ENCODE assay signal across 26 cellular contexts in genomic region chr9:136445799-136446198, GRCh38.
"Had no signal": no experiment of that assay in that cellular context is flagged by ENCODE, and none has a peak within 500 bp of the region (broad histone marks: within the 10 kb centered on the region; RNA-seq: fewer than 3 reads in every experiment).

No MANE protein-coding gene starts in this region.

- H3K27ac ChIP-seq: brain microvascular endothelial cell, coronary artery, dorsolateral prefrontal cortex, esophagus muscularis mucosa, foreskin keratinocyte, gastrocnemius medialis, heart left ventricle had no signal

- ATAC-seq: activated CD4-positive, alpha-beta T cell treated with anti-CD3 and anti-CD28 coated beads for 36 hours; activated CD8-positive, alpha-beta memory T cell treated with anti-CD3 and anti-CD28 coated beads, Interleukin-2, amount 10 ng/mL, durations not matched to agents 7 days and 5 days; activated CD8-positive, alpha-beta T cell treated with anti-CD3 and anti-CD28 coated beads, Interleukin-2, amount 10 ng/mL, durations not matched to agents 7 days and 5 days; foreskin keratinocyte; gastrocnemius medialis; heart left ventricle had no signal

- H3K27me3 ChIP-seq: brain microvascular endothelial cell, dorsolateral prefrontal cortex, esophagus muscularis mucosa, foreskin keratinocyte, gastrocnemius medialis, heart left ventricle had no signal

- H3K9me3 ChIP-seq: esophagus muscularis mucosa, gastrocnemius medialis, heart left ventricle had no signal

- FAIRE-seq: astrocyte, bronchial epithelial cell had no signal

- H3K4me3 ChIP-seq: coronary artery, dorsolateral prefrontal cortex, esophagus muscularis mucosa, gastrocnemius medialis, heart left ventricle had no signal

- H3K4me1 ChIP-seq: foreskin keratinocyte, gastrocnemius medialis had no signal

- DNase-seq: activated CD4-positive, alpha-beta memory T cell treated with anti-CD3 and anti-CD28 coated beads for 36 hours; activated CD4-positive, alpha-beta T cell treated with anti-CD3 and anti-CD28 coated beads for 36 hours; activated CD4-positive, alpha-beta T cell treated with anti-CD3 and anti-CD28 coated beads, Interleukin-2, amount 10 ng/mL, durations not matched to agents 24 days and 14 days; activated CD4-positive, CD25-positive, alpha-beta regulatory T cell; activated CD4-positive, CD25-positive, alpha-beta regulatory T cell treated with anti-CD3 and anti-CD28 coated beads, Interleukin-2, amount 50 U/mL, for 72 hours; activated CD8-positive, alpha-beta memory T cell treated with anti-CD3 and anti-CD28 coated beads, Interleukin-2, amount 10 ng/mL, durations not matched to agents 7 days and 5 days; activated CD8-positive, alpha-beta memory T cell treated with anti-CD3 and anti-CD28 coated beads, Interleukin-2, amount 50 U/mL, for 4 hours; activated CD8-positive, alpha-beta T cell treated with anti-CD3 and anti-CD28 coated beads, Interleukin-2, amount 10 ng/mL, durations not matched to agents 7 days and 5 days; activated effector memory CD4-positive, alpha-beta T cell treated with anti-CD3 and anti-CD28 coated beads, Interleukin-2, amount 50 U/mL, for 16 hours; activated naive CD4-positive, alpha-beta T cell treated with anti-CD3 and anti-CD28 coated beads, Interleukin-2, amount 50 U/mL, for 16 hours; activated T-cell treated with anti-CD3 and anti-CD28 coated beads, Interleukin-2, amount 50 U/mL, for 1 hour; activated T-cell treated with anti-CD3 and anti-CD28 coated beads, Interleukin-2, amount 50 U/mL, for 48 hours; amniotic stem cell; anterior cingulate cortex; brain microvascular endothelial cell; dorsolateral prefrontal cortex; effector memory CD4-positive, alpha-beta T cell; erythroblast; foreskin keratinocyte; gastrocnemius medialis; heart left ventricle; T-helper 2 cell had no signal
